1 cellular context compared by ENCODE assay signal in genomic region chr6:28139860-28140500, GRCh38.
TF ChIP-seq lines count a peak whose summit lies in the region.

No MANE protein-coding gene starts in this region.

TF ChIP-seq in HepG2, 621 proteins besides CTCF, POLR2A, EP300 and RAD21:
- TF ChIP-seq ZBTB38 (CRISPR knock-in tag; IDR thresholded peaks at IDR 0.05), result peak; percentile 42; the same call in 1 of the 2 replicates
- TF ChIP-seq SIX1 (CRISPR knock-in tag; IDR thresholded peaks at IDR 0.05; ENCODE audit: borderline replicate concordance), result no peak
- peak; percentile 86 for TF ChIP-seq ZNF121 (CRISPR knock-in tag; IDR thresholded peaks at IDR 0.05)
- TF ChIP-seq ZNF256 (CRISPR knock-in tag; conservative IDR thresholded peaks at IDR 0.05), result no peak
